Comparison of ENCODE assay signal across 9 cellular contexts in the genomic region with DNA sequence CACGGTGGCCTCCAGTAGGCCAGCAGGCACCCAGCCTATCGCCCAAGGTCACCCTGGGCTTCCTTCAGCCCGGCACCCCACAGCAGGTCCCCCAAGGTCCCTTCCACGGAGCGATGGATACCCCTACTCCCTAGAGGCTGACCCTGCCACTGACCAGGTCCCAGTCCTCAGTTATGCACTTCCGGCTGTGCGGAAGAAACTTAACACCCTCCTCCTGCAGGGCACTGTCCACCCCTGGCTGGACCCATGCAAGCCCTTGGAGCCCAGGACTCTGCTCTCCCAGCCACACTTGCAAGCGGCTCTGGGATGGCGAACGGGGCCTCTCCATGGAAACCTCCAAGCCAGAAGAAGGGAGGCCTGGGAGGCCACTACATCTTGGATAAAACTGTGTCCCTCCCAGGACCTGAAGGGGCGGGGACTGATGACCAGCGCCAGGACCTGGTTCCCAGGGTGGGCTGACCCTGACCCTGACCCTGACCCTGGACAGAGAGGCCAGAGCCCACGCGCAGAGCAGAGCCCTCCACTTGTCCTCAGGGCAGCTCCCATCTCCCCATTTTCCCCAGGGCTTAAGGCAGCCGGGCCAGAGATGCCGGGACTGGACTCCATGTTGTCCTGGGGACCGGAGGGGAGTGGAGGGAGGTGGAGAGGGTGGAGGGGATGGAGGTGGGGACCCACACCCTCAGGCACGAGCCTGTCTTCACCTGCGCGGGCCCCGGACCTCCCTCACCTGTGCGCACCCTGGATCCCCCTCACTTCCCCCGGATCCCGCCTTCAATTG. TPM values are rescaled to one million over a fixed set of nuclear protein-coding genes. Genes with fewer than 3 reads are reported as not detected.
A peak's percentile ranks its signal among the peaks of the same experiment; 100 is the strongest.
DNase-seq lines count a peak whose midpoint lies in the region; ATAC-seq and TF ChIP-seq lines count a peak whose summit lies in the region.
"Had no signal": no experiment of that assay in that cellular context is flagged by ENCODE, and none has a peak within 500 bp of the region (broad histone marks: within the 10 kb centered on the region; RNA-seq: fewer than 3 reads in every experiment).

No MANE protein-coding gene starts in this region.

- no peak overlapping the region for H3K18ac ChIP-seq in IMR-90 (ENCODE audit: low read depth, low read length)

- dilution Hi-C loops in IMR-90 (cut with HindIII; ENCODE audit: low sequenced_read_pairs, unreplicated experiment), result no loop called here

- DNase-seq in AG10803 (ENCODE audit: low read depth) (no peak), IMR-90 (no peak), coronary artery (ENCODE audit: low spot score) (no peak), NCI-H526 (lab: John Stamatoyannopoulos, UW) (no peak), GM20000 (ENCODE audit: low spot score) (no peak), HCEC 1CT (no peak)
- DNase-seq in naive thymus-derived CD4-positive, alpha-beta T cell, result no peak
- DNase-seq in activated CD4-positive, CD25-positive, alpha-beta regulatory T cell treated with anti-CD3 and anti-CD28 coated beads, Interleukin-2, amount 50 U/mL, for 72 hours, result no peak

- no peak overlapping the region for H2BK20ac ChIP-seq in IMR-90 (ENCODE audit: low read depth, low read length)

- H3K14ac ChIP-seq in IMR-90 (replicated peaks; ENCODE audit: low read depth, low read length), result no peak overlapping the region

- no peak overlapping the region for H2BK120ac ChIP-seq in IMR-90 (ENCODE audit: low read depth, low read length)

- H2AK5ac ChIP-seq in IMR-90 (ENCODE audit: low read depth, low read length), result 0 out of 2 replicates have a peak overlapping the region, but pooled peaks have one; percentile 9

- no peaks in the 10 kb centered on the region for H3K9me3 Mint-ChIP-seq in naive thymus-derived CD4-positive, alpha-beta T cell

- peaks cover 11 to 17% of the 10 kb centered on the region in 2 experiments; a peak in 3 of 4 replicates for H3K79me1 ChIP-seq in IMR-90 (ENCODE audit: low read depth in 1 of 2, low read length in 2 of 2)

- peak overlapping the region in 9 of 10 donors; percentile 55 to 87 (median 81) for H3K4me3 Mint-ChIP-seq in naive thymus-derived CD4-positive, alpha-beta T cell

- peak overlapping the region; percentile 24 for H3K9ac ChIP-seq in IMR-90 (ENCODE audit: low read depth, low read length)

- 45% methylated on average over 2 of the region's 24 CpGs; no CpG with 5 or more reads in 1 of the 2 experiments for WGBS in IMR-90 (ENCODE audit: extremely low coverage in 2 of 2, insufficient read length in 1 of 2), 2 experiments

- TF ChIP-seq RAD21 in IMR-90 (IDR thresholded peaks at IDR 0.05; ENCODE audit: low read length), result no peak

- H2AFZ ChIP-seq in IMR-90 (replicated peaks; ENCODE audit: low read length, poor library complexity), result peak overlapping the region; percentile 97

- no peak overlapping the region; the same call in 1 of the 2 replicates for H3K27ac ChIP-seq in IMR-90 (ENCODE audit: insufficient read depth, low read length)
- H3K27ac ChIP-seq in coronary artery, result peak overlapping the region in 1 of 2 donors; percentile 20
- peak overlapping the region; percentile 68 for H3K27ac ChIP-seq in naive thymus-derived CD4-positive, alpha-beta T cell (ENCODE audit: low read depth, low read length)

- no peak for TF ChIP-seq POLR2A in IMR-90 (IDR thresholded peaks at IDR 0.05; ENCODE audit: low read depth, low read length)

- in situ Hi-C loops in IMR-90 (cut with MboI; ENCODE audit: low sequenced_read_pairs), result no loop called here

- intact Hi-C loops in IMR-90 (cut with micrococcal nuclease), result loop anchor here (5.0 kb wide), 1 partner anchor 80 kb away; no protein-coding TSS in a partner anchor
- intact Hi-C loops in naive thymus-derived CD4-positive, alpha-beta T cell (cut with micrococcal nuclease), result loop anchor here (2.0 to 10.0 kb wide), 6 partner anchors 73 to 1185 kb away; a partner anchor contains a TSS

- H2BK5ac ChIP-seq in IMR-90 (ENCODE audit: low read depth, low read length, poor library complexity, severe bottlenecking), result no peak overlapping the region

- H3K36me3 ChIP-seq in IMR-90 (ENCODE audit: control insufficient read depth, insufficient read depth, low read length), result peaks cover 5% of the 10 kb centered on the region; the same call in 1 of the 2 replicates
- H3K36me3 ChIP-seq in naive thymus-derived CD4-positive, alpha-beta T cell (ENCODE audit: control insufficient read depth in 2 of 3, insufficient read depth in 3 of 3, low read length in 3 of 3), result peaks cover 0 to 6% (median 0%) of the 10 kb centered on the region in 3 experiments

- H3K23ac ChIP-seq in IMR-90 (ENCODE audit: low read depth, low read length), result no peak overlapping the region

- H3K4me3 ChIP-seq in AG10803 (ENCODE audit: low read length) (peak overlapping the region; percentile 69), IMR-90 (ENCODE audit: insufficient read depth, low read depth, low read length) (peak overlapping the region; percentile 62), coronary artery (peak overlapping the region; percentile 93)
- H3K4me3 ChIP-seq in naive thymus-derived CD4-positive, alpha-beta T cell (ENCODE audit: low read length), result peak overlapping the region; percentile 60

- peak overlapping the region; percentile 92 for H3K4me2 ChIP-seq in IMR-90 (ENCODE audit: low read depth, low read length)

- H3K27me3 ChIP-seq in IMR-90 (ENCODE audit: control insufficient read depth, insufficient read depth, low read length), result no peaks in the 10 kb centered on the region
- no peaks in the 10 kb centered on the region for H3K27me3 ChIP-seq in naive thymus-derived CD4-positive, alpha-beta T cell (ENCODE audit: control insufficient read depth in 2 of 2, insufficient read depth in 2 of 2, low read length in 2 of 2)

- peak overlapping the region; percentile 89 for H2AK9ac ChIP-seq in IMR-90 (replicated peaks; ENCODE audit: low read depth, low read length, poor library complexity)

- H4K5ac ChIP-seq in IMR-90 (ENCODE audit: low read depth, low read length), result no peak overlapping the region

- BruUV-seq in IMR-90 (replicated peaks; lab: Mats Ljungman, UMichigan), result no TSS peak

- CTCF ChIA-PET in IMR-90 (lab: Yijun Ruan, JAX), result no interaction called here
- CTCF ChIA-PET in naive thymus-derived CD4-positive, alpha-beta T cell (lab: Charles Lee), result no interaction called here

- H3K4me1 Mint-ChIP-seq in naive thymus-derived CD4-positive, alpha-beta T cell, result peaks cover 8 to 18% (median 13%) of the 10 kb centered on the region in 7 donors

- peaks cover 0 to 8% (median 2%) of the 10 kb centered on the region in 5 donors for H3K36me3 Mint-ChIP-seq in naive thymus-derived CD4-positive, alpha-beta T cell

- no peaks in the 10 kb centered on the region for H4K20me1 ChIP-seq in IMR-90 (ENCODE audit: insufficient read depth, low read length)

- H3K4me1 ChIP-seq in IMR-90 (ENCODE audit: control insufficient read depth, insufficient read depth, low read length), result peaks cover 8% of the 10 kb centered on the region; the same call in 1 of the 2 replicates
- peaks cover 11 to 19% of the 10 kb centered on the region in 2 donors for H3K4me1 ChIP-seq in naive thymus-derived CD4-positive, alpha-beta T cell (ENCODE audit: control insufficient read depth in 2 of 2, insufficient read depth in 2 of 2, low read length in 2 of 2)

- no peak overlapping the region for H3K27ac Mint-ChIP-seq in naive thymus-derived CD4-positive, alpha-beta T cell

- H3K27me3 Mint-ChIP-seq in naive thymus-derived CD4-positive, alpha-beta T cell, result peaks cover 0 to 8% (median 0%) of the 10 kb centered on the region in 5 donors

- H3K56ac ChIP-seq in IMR-90 (ENCODE audit: extremely low read depth, insufficient read depth, low read length), result peak overlapping the region; percentile 10; the same call in 1 of the 2 replicates

- no peak overlapping the region for H2BK15ac ChIP-seq in IMR-90 (ENCODE audit: low read depth, low read length)

- no peak for TF ChIP-seq CTCF in AG10803 (conservative IDR thresholded peaks at IDR 0.05; ENCODE audit: low read length)
- no peak for TF ChIP-seq CTCF in IMR-90 (conservative IDR thresholded peaks at IDR 0.05; ENCODE audit: low read depth, low read length)
- no peak for TF ChIP-seq CTCF in coronary artery (IDR thresholded peaks at IDR 0.05)
- TF ChIP-seq CTCF in GM20000 (IDR thresholded peaks at IDR 0.05; ENCODE audit: extremely low read depth, missing control alignments), result no peak

- ATAC-seq in IMR-90 (ENCODE audit: low read depth), result no peak
- ATAC-seq in naive thymus-derived CD4-positive, alpha-beta T cell, result no peak

- H3K9me3 ChIP-seq in IMR-90 (ENCODE audit: control insufficient read depth, insufficient read depth, low read length), result peaks cover under 1% of the 10 kb centered on the region; the same call in 1 of the 2 replicates
- no peaks in the 10 kb centered on the region for H3K9me3 ChIP-seq in naive thymus-derived CD4-positive, alpha-beta T cell (ENCODE audit: control insufficient read depth in 2 of 3, low read length in 3 of 3)

- H3K9me1 ChIP-seq in IMR-90 (ENCODE audit: insufficient read depth, low read length), result no peaks in the 10 kb centered on the region; the same call in none of the 2 replicates

- no peak overlapping the region for H4K91ac ChIP-seq in IMR-90 (ENCODE audit: insufficient read depth, low read depth, low read length)

- H4K8ac ChIP-seq in IMR-90 (ENCODE audit: low read depth in 2 of 2, low read length in 2 of 2), result no peak overlapping the region

- H3K4ac ChIP-seq in IMR-90 (ENCODE audit: low read depth, low read length), result no peak overlapping the region

- POLR2A ChIA-PET in IMR-90 (lab: Charles Lee; ENCODE audit: unreplicated experiment), result interaction anchor here (0.6 kb wide), 1 partner anchor 98 kb away, joined by 3 read pairs; no protein-coding TSS in a partner anchor
- POLR2A ChIA-PET in naive thymus-derived CD4-positive, alpha-beta T cell (lab: Charles Lee), result interaction anchor here (0.6 to 1.5 kb wide), 6 partner anchors 13 to 952 kb away, joined by 3 to 24 read pairs (median 4); a partner anchor contains a TSS

RNA-seq across cellular contexts. Expression of a gene that starts 0.7 kb away (rescaled TPM):
- 4.8 and 5.3 TPM in 2 replicates for total RNA-seq in IMR-90 (2012; rRNA removed)
- 9.6 and 12.3 TPM in 2 replicates for polyA plus RNA-seq in IMR-90 (2012; rRNA removed)
- polyA plus RNA-seq in IMR-90 (2012; cell fraction: cytosol; rRNA removed), result 11.3 and 16.9 TPM in 2 replicates
- polyA plus RNA-seq in IMR-90 (2012; cell fraction: nucleus; rRNA removed; ENCODE audit: low replicate concordance), result 57.2 and 102 TPM in 2 replicates
- total RNA-seq in naive thymus-derived CD4-positive, alpha-beta T cell, result 10 to 100 TPM in 2 of 5 experiments, 1 to 10 TPM in 3; 8.1 to 13.0 (median 10.0) TPM
- polyA plus RNA-seq in naive thymus-derived CD4-positive, alpha-beta T cell, result 1 to 10 TPM; 2.7 to 7.6 TPM

RNA-seq across cellular contexts. Expression of a gene that starts 16.8 kb away (rescaled TPM):
- 3.2 and 3.3 TPM in 2 replicates for total RNA-seq in IMR-90 (2012; rRNA removed)
- 28.1 and 36.1 TPM in 2 replicates for polyA plus RNA-seq in IMR-90 (2012; rRNA removed)
- polyA plus RNA-seq in IMR-90 (2012; cell fraction: cytosol; rRNA removed), result 9.0 and 13.3 TPM in 2 replicates
- 230 and 545 TPM in 2 replicates for polyA plus RNA-seq in IMR-90 (2012; cell fraction: nucleus; rRNA removed; ENCODE audit: low replicate concordance)
- total RNA-seq in naive thymus-derived CD4-positive, alpha-beta T cell, result 100 to 1,000 TPM in 2 of 5 experiments, 10 to 100 TPM in 3; 52.6 to 115 (median 90.0) TPM
- polyA plus RNA-seq in naive thymus-derived CD4-positive, alpha-beta T cell, result 1 to 10 TPM; 3.2 to 5.3 TPM

RNA-seq across cellular contexts. Expression of a gene that starts 17.1 kb away (rescaled TPM):
- 11.1 and 21.1 TPM in 2 replicates for total RNA-seq in IMR-90 (2012; rRNA removed)
- polyA plus RNA-seq in IMR-90 (2012; rRNA removed), result 65.0 and 80.0 TPM in 2 replicates
- 64.0 and 137 TPM in 2 replicates for polyA plus RNA-seq in IMR-90 (2012; cell fraction: cytosol; rRNA removed)
- polyA plus RNA-seq in IMR-90 (2012; cell fraction: nucleus; rRNA removed; ENCODE audit: low replicate concordance), result 31.0 and 41.1 TPM in 2 replicates
- total RNA-seq in naive thymus-derived CD4-positive, alpha-beta T cell, result 10 to 100 TPM; 34.2 to 45.6 (median 43.5) TPM
- polyA plus RNA-seq in naive thymus-derived CD4-positive, alpha-beta T cell, result 10 to 100 TPM; 60.4 to 85.9 TPM

RNA-seq across cellular contexts. Expression of a gene that starts 56.0 kb away (rescaled TPM):
- total RNA-seq in IMR-90 (2012; rRNA removed), result under 0.01 TPM in 1 of 2 replicates, not detected in the other
- polyA plus RNA-seq in IMR-90 (2012; rRNA removed), result 0.21 and 0.26 TPM in 2 replicates
- 0.05 and 0.24 TPM in 2 replicates for polyA plus RNA-seq in IMR-90 (2012; cell fraction: cytosol; rRNA removed)
- polyA plus RNA-seq in IMR-90 (2012; cell fraction: nucleus; rRNA removed; ENCODE audit: low replicate concordance), result 0.38 and 0.65 TPM in 2 replicates
- total RNA-seq in naive thymus-derived CD4-positive, alpha-beta T cell, result 10 to 100 TPM in 1 of 5 experiments, 1 to 10 TPM in 2, under 1 TPM in 2; 0.46 to 10.4 (median 1.4) TPM
- polyA plus RNA-seq in naive thymus-derived CD4-positive, alpha-beta T cell, result not detected

RNA-seq across cellular contexts. Expression of a gene that starts 56.7 kb away (rescaled TPM):
- not detected in 2 replicates for total RNA-seq in IMR-90 (2012; rRNA removed)
- not detected in 2 replicates for polyA plus RNA-seq in IMR-90 (2012; rRNA removed)
- polyA plus RNA-seq in IMR-90 (2012; cell fraction: cytosol; rRNA removed), result not detected in 2 replicates
- not detected in 2 replicates for polyA plus RNA-seq in IMR-90 (2012; cell fraction: nucleus; rRNA removed; ENCODE audit: low replicate concordance)
- total RNA-seq in naive thymus-derived CD4-positive, alpha-beta T cell, result not detected
- polyA plus RNA-seq in naive thymus-derived CD4-positive, alpha-beta T cell, result not detected
- total RNA-seq: dermis microvascular lymphatic vessel endothelial cell had no signal

Comparison
In these comparisons a context has a peak if more than half of its experiments do, and no peak if none do; other contexts are left out.
1. RNA of a gene that starts 16.8 kb away (total RNA-seq): 52.6 to 115 TPM in naive thymus-derived CD4-positive, alpha-beta T cell; 3.2 to 3.3 TPM in IMR-90; every median in the first group is over 10 times any median in the second.
2. Peak in every context shown above with its lines, with median percentiles within 50 percentile points of each other: H3K4me3 ChIP-seq.